25 cellular contexts compared by ENCODE assay signal in the genomic region with DNA sequence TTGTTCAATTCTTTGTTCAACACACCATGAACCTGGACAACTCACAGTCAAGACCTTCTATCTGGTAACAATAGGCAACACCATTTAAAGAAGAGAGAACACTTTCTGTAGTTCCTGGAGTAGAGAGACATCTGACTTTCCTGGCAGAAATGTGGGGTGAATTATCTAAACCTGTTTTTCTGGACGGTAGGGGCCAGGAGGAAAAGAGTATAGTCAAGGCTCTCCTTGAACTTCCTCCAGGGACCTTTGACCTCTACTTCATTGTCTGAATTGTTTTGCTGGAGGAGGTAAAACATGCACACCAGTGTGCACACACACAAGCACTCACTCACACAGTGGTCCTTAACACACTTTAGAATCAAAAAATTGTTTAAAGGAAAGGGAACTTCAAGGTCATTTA. TPM values are rescaled to one million over a fixed set of nuclear protein-coding genes. Genes with fewer than 3 reads are reported as not detected.
"Had no signal": no experiment of that assay in that cellular context is flagged by ENCODE, and none has a peak within 500 bp of the region (broad histone marks: within the 10 kb centered on the region; RNA-seq: fewer than 3 reads in every experiment).

No MANE protein-coding gene starts in this region.

- FAIRE-seq: endothelial cell of umbilical vein, pancreas had no signal

- H3K4me1 ChIP-seq: esophagus muscularis mucosa, pancreas, psoas muscle, upper lobe of right lung had no signal

- H3K9me3 Mint-ChIP-seq: activated CD4-positive, alpha-beta T cell treated with anti-CD3 and anti-CD28 coated beads, Interleukin-2, amount 10 ng/mL, durations not matched to agents 7 days and 5 days; activated CD8-positive, alpha-beta T cell treated with anti-CD3 and anti-CD28 coated beads for 36 hours; activated T-cell treated with anti-CD3 and anti-CD28 coated beads, Interleukin-2, amount 50 U/mL, for 4 hours; activated T-helper 17 cell treated with anti-CD3 and anti-CD28 coated beads, Interleukin-2, amount 50 U/mL, for 72 hours; naive thymus-derived CD4-positive, alpha-beta T cell had no signal

- ATAC-seq: activated CD8-positive, alpha-beta T cell treated with anti-CD3 and anti-CD28 coated beads for 36 hours; activated T-cell treated with anti-CD3 and anti-CD28 coated beads, Interleukin-2, amount 50 U/mL, for 4 hours; activated T-helper 17 cell treated with anti-CD3 and anti-CD28 coated beads, Interleukin-2, amount 50 U/mL, for 72 hours; foreskin keratinocyte; heart left ventricle; left ventricle myocardium superior; naive thymus-derived CD4-positive, alpha-beta T cell; pancreas; psoas muscle; stimulated activated naive CD8-positive, alpha-beta T cell treated with anti-CD3 and anti-CD28 coated beads, Interleukin-15, Interleukin-2, amounts not matched to agents 100 U/mL and 50 U/mL, for 24 hours; upper lobe of right lung had no signal

- H3K9me3 ChIP-seq: esophagus muscularis mucosa, heart left ventricle, pancreas, psoas muscle, upper lobe of right lung had no signal

- H3K27ac ChIP-seq: esophagus muscularis mucosa, foreskin keratinocyte, heart left ventricle, pancreas, psoas muscle, upper lobe of right lung had no signal

- H3K36me3 ChIP-seq: esophagus muscularis mucosa, heart left ventricle, pancreas, upper lobe of right lung had no signal

- H3K27me3 Mint-ChIP-seq: activated CD4-positive, alpha-beta T cell treated with anti-CD3 and anti-CD28 coated beads, Interleukin-2, amount 10 ng/mL, durations not matched to agents 7 days and 5 days; activated CD8-positive, alpha-beta T cell treated with anti-CD3 and anti-CD28 coated beads for 36 hours; activated T-helper 17 cell treated with anti-CD3 and anti-CD28 coated beads, Interleukin-2, amount 50 U/mL, for 72 hours; naive thymus-derived CD4-positive, alpha-beta T cell had no signal

- H3K4me1 Mint-ChIP-seq: activated T-helper 17 cell treated with anti-CD3 and anti-CD28 coated beads, Interleukin-2, amount 50 U/mL, for 72 hours had no signal

- H3K27me3 ChIP-seq: esophagus muscularis mucosa, foreskin keratinocyte, heart left ventricle, pancreas, upper lobe of right lung had no signal

- DNase-seq: activated CD4-positive, alpha-beta T cell treated with anti-CD3 and anti-CD28 coated beads, Interleukin-2, amount 10 ng/mL, durations not matched to agents 7 days and 5 days; activated CD4-positive, CD25-positive, alpha-beta regulatory T cell treated with anti-CD3 and anti-CD28 coated beads, Interleukin-2, amount 50 U/mL, for 72 hours; activated CD8-positive, alpha-beta T cell treated with anti-CD3 and anti-CD28 coated beads for 36 hours; activated gamma-delta T cell treated with Interleukin-2 at 50 U/mL for 16 hours; activated naive CD4-positive, alpha-beta T cell treated with anti-CD3 and anti-CD28 coated beads, Interleukin-2, amount 50 U/mL, for 16 hours; activated T-cell treated with anti-CD3 and anti-CD28 coated beads, Interleukin-2, amount 50 U/mL, for 4 hours; amniotic stem cell; caudate nucleus; cortex of kidney; foreskin keratinocyte; heart left ventricle; left ventricle myocardium superior; naive thymus-derived CD4-positive, alpha-beta T cell; nucleus accumbens; pancreas; psoas muscle; stimulated activated CD4-positive, alpha-beta T cell treated with anti-CD3 and anti-CD28 coated beads, Interleukin-15, amount 100 ng/mL, for 24 hours; stimulated activated naive CD8-positive, alpha-beta T cell treated with anti-CD3 and anti-CD28 coated beads, Interleukin-15, Interleukin-2, amounts not matched to agents 100 U/mL and 50 U/mL, for 24 hours; upper lobe of right lung had no signal

- H3K27ac Mint-ChIP-seq: activated CD4-positive, alpha-beta T cell treated with anti-CD3 and anti-CD28 coated beads, Interleukin-2, amount 10 ng/mL, durations not matched to agents 7 days and 5 days; activated CD8-positive, alpha-beta T cell treated with anti-CD3 and anti-CD28 coated beads for 36 hours; activated T-helper 17 cell treated with anti-CD3 and anti-CD28 coated beads, Interleukin-2, amount 50 U/mL, for 72 hours; naive thymus-derived CD4-positive, alpha-beta T cell had no signal

- H3K4me3 ChIP-seq: esophagus muscularis mucosa, heart left ventricle, pancreas, psoas muscle, upper lobe of right lung had no signal

- H3K4me3 Mint-ChIP-seq: activated CD4-positive, alpha-beta T cell treated with anti-CD3 and anti-CD28 coated beads, Interleukin-2, amount 10 ng/mL, durations not matched to agents 7 days and 5 days; activated CD8-positive, alpha-beta T cell treated with anti-CD3 and anti-CD28 coated beads for 36 hours; activated T-cell treated with anti-CD3 and anti-CD28 coated beads, Interleukin-2, amount 50 U/mL, for 4 hours; activated T-helper 17 cell treated with anti-CD3 and anti-CD28 coated beads, Interleukin-2, amount 50 U/mL, for 72 hours; naive thymus-derived CD4-positive, alpha-beta T cell had no signal

- H3K36me3 Mint-ChIP-seq: naive thymus-derived CD4-positive, alpha-beta T cell had no signal

RNA-seq across cellular contexts. Expression of a gene that starts 13.2 kb away (rescaled TPM):
- total RNA-seq: chondrocyte, endothelial cell of umbilical vein, esophagus muscularis mucosa, foreskin keratinocyte, lung microvascular endothelial cell, psoas muscle had no signal
- polyA plus RNA-seq: endothelial cell of umbilical vein; foreskin keratinocyte; heart left ventricle; naive thymus-derived CD4-positive, alpha-beta T cell; neural cell had no signal
